20 cellular contexts compared by ENCODE assay signal in the genomic region with DNA sequence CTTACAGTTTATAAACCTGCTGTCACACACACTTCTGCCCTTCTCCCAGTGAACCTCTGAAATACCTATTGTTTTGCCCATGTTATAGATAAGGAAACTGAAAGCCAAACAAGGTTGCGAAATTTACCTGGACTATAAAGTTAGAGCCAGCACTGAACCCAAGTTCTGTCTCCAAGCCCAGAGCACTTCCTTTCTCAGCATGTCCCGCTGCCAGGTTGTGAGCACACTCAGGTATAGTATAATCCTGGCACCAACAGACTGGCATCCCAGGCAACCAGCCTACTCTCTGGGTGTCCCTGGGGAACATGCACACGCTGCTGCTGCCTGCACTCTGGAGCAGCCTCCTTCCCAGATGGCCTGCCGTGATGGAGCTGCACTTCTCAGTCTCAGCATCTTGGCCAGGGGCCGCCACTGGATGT. TPM values are rescaled to one million over a fixed set of nuclear protein-coding genes. Genes with fewer than 3 reads are reported as not detected.
DNase-seq lines count a peak whose midpoint lies in the region; ATAC-seq, FAIRE-seq and TF ChIP-seq lines count a peak whose summit lies in the region.
"Had no signal": no experiment of that assay in that cellular context is flagged by ENCODE, and none has a peak within 500 bp of the region (broad histone marks: within the 10 kb centered on the region; RNA-seq: fewer than 3 reads in every experiment).

No MANE protein-coding gene starts in this region.

- DNase-seq in DMS79 (lab: John Stamatoyannopoulos, UW) (peak; percentile 35), NCI-H2171 (lab: John Stamatoyannopoulos, UW) (peak; percentile 93), hepatocyte (ENCODE audit: low spot score) (no peak), small intestine (peak; percentile 49), GM12891 (ENCODE audit: insufficient read length, low spot score) (no peak)
- DNase-seq in activated CD4-positive, alpha-beta T cell treated with anti-CD3 and anti-CD28 coated beads for 36 hours: no peak
- DNase-seq: activated CD4-positive, alpha-beta T cell treated with anti-CD3 and anti-CD28 coated beads, Interleukin-2, amount 50 U/mL, for 1 hour; activated naive CD4-positive, alpha-beta T cell; aorta; endodermal cell; mammary epithelial cell; naive thymus-derived CD4-positive, alpha-beta T cell; ovary; stimulated activated CD4-positive, alpha-beta T cell treated with anti-CD3 and anti-CD28 coated beads, Interleukin-2, amount 100 ng/mL, for 24 hours; stimulated activated naive CD8-positive, alpha-beta T cell treated with anti-CD3 and anti-CD28 coated beads, Interleukin-15, amount 100 ng/mL, for 72 hours; T-cell; uterus had no signal

- no peaks in the 10 kb centered on the region for H3K4me1 Mint-ChIP-seq in activated CD4-positive, alpha-beta T cell treated with anti-CD3 and anti-CD28 coated beads for 36 hours
- H3K4me1 Mint-ChIP-seq: B cell; naive thymus-derived CD4-positive, alpha-beta T cell; stimulated activated naive CD8-positive, alpha-beta T cell treated with anti-CD3 and anti-CD28 coated beads, Interleukin-15, amount 100 ng/mL, for 72 hours; T-cell had no signal

- H3K27ac ChIP-seq in hepatocyte: no peak overlapping the region
- no peak overlapping the region for H3K27ac ChIP-seq in small intestine (ENCODE audit: low read depth in 1 of 2, low read length in 1 of 2)
- H3K27ac ChIP-seq: ovary, uterus had no signal

- TF ChIP-seq POLR2A in GM12891 (IDR thresholded peaks at IDR 0.05; ENCODE audit: low read depth, low read length): no peak

- H3K4me3 Mint-ChIP-seq in activated CD4-positive, alpha-beta T cell treated with anti-CD3 and anti-CD28 coated beads for 36 hours: no peak overlapping the region
- H3K4me3 Mint-ChIP-seq: B cell; endodermal cell; naive thymus-derived CD4-positive, alpha-beta T cell; stimulated activated naive CD8-positive, alpha-beta T cell treated with anti-CD3 and anti-CD28 coated beads, Interleukin-15, amount 100 ng/mL, for 72 hours; T-cell had no signal

- FAIRE-seq in small intestine (lab: Jason Lieb, UNC) (no peak), GM12891 (lab: Jason Lieb, UNC) (no peak)

- intact Hi-C loops in activated CD4-positive, alpha-beta T cell treated with anti-CD3 and anti-CD28 coated beads for 36 hours (cut with DNase I, micrococcal nuclease): no loop called here

- H3K4me2 ChIP-seq in hepatocyte: peak overlapping the region; percentile 49

- H3K27me3 ChIP-seq in hepatocyte (no peaks in the 10 kb centered on the region), small intestine (ENCODE audit: control insufficient read depth in 2 of 2, insufficient read depth in 2 of 2, low read length in 2 of 2) (peaks cover 0 to 1% of the 10 kb centered on the region in 2 donors)
- H3K27me3 ChIP-seq: ovary, uterus had no signal

- H3K9me3 ChIP-seq in hepatocyte (ENCODE audit: low read depth) (peaks cover 6% of the 10 kb centered on the region), small intestine (ENCODE audit: control insufficient read depth, low read depth) (no peaks in the 10 kb centered on the region)
- H3K9me3 ChIP-seq: uterus had no signal

- H3K79me2 ChIP-seq in hepatocyte: no peaks in the 10 kb centered on the region

- ATAC-seq in HG03095 (IDR thresholded peaks at IDR 0.05; ENCODE audit: unreplicated experiment) (no peak), GM18861 (IDR thresholded peaks at IDR 0.05; ENCODE audit: unreplicated experiment) (no peak)
- no peak for ATAC-seq in activated CD4-positive, alpha-beta T cell treated with anti-CD3 and anti-CD28 coated beads for 36 hours
- ATAC-seq: naive thymus-derived CD4-positive, alpha-beta T cell; stimulated activated naive CD8-positive, alpha-beta T cell treated with anti-CD3 and anti-CD28 coated beads, Interleukin-15, amount 100 ng/mL, for 72 hours; T-cell had no signal

- H3K9me3 Mint-ChIP-seq in activated CD4-positive, alpha-beta T cell treated with anti-CD3 and anti-CD28 coated beads for 36 hours (ENCODE audit: low read depth): peaks cover 10% of the 10 kb centered on the region

- H3K4me3 ChIP-seq in hepatocyte: no peak overlapping the region
- H3K4me3 ChIP-seq in small intestine (ENCODE audit: low read depth in 1 of 2, low read length in 2 of 2): no peak overlapping the region
- H3K4me3 ChIP-seq: ovary, uterus had no signal

- WGBS in hepatocyte (ENCODE audit: low lambda C conversion rate, missing lambda C conversion rate): 90% methylated on average over 5 of the region's 5 CpGs
- 26 to 59% (median 36%) methylated on average over 5 of the region's 5 CpGs for WGBS in small intestine, 3 donors

- H3K36me3 Mint-ChIP-seq in activated CD4-positive, alpha-beta T cell treated with anti-CD3 and anti-CD28 coated beads for 36 hours (ENCODE audit: low read depth): peaks cover 3% of the 10 kb centered on the region
- H3K36me3 Mint-ChIP-seq: T-cell had no signal

- no peak overlapping the region for H3K27ac Mint-ChIP-seq in activated CD4-positive, alpha-beta T cell treated with anti-CD3 and anti-CD28 coated beads for 36 hours
- H3K27ac Mint-ChIP-seq: B cell; endodermal cell; naive thymus-derived CD4-positive, alpha-beta T cell; stimulated activated naive CD8-positive, alpha-beta T cell treated with anti-CD3 and anti-CD28 coated beads, Interleukin-15, amount 100 ng/mL, for 72 hours; T-cell had no signal

- H2AFZ ChIP-seq in hepatocyte: no peak overlapping the region

- POLR2A ChIA-PET in activated CD4-positive, alpha-beta T cell treated with anti-CD3 and anti-CD28 coated beads for 36 hours (lab: Charles Lee): no interaction called here

- peaks cover 12% of the 10 kb centered on the region for H3K27me3 Mint-ChIP-seq in activated CD4-positive, alpha-beta T cell treated with anti-CD3 and anti-CD28 coated beads for 36 hours

- TF ChIP-seq CTCF in hepatocyte (IDR thresholded peaks at IDR 0.05; ENCODE audit: poor library complexity): no peak

- H3K4me1 ChIP-seq in hepatocyte (ENCODE audit: insufficient read depth) (no peaks in the 10 kb centered on the region), small intestine (ENCODE audit: control insufficient read depth in 2 of 2, insufficient read depth in 1 of 2, low read depth in 1 of 2, low read length in 1 of 2) (no peaks in the 10 kb centered on the region)
- H3K4me1 ChIP-seq: uterus had no signal

- H3K9me2 ChIP-seq in hepatocyte (replicated peaks; ENCODE audit: insufficient read depth): no peaks in the 10 kb centered on the region

- H3K36me3 ChIP-seq in hepatocyte (replicated peaks; ENCODE audit: insufficient read depth, low read depth): no peaks in the 10 kb centered on the region
- no peaks in the 10 kb centered on the region for H3K36me3 ChIP-seq in small intestine (ENCODE audit: control insufficient read depth in 2 of 2, insufficient read depth in 2 of 2, low read length in 2 of 2)
- H3K36me3 ChIP-seq: ovary, uterus had no signal

- CTCF ChIA-PET in activated CD4-positive, alpha-beta T cell treated with anti-CD3 and anti-CD28 coated beads for 36 hours (lab: Charles Lee): no interaction called here

- H4K20me1 ChIP-seq in hepatocyte (ENCODE audit: insufficient read depth, poor library complexity, severe bottlenecking): no peaks in the 10 kb centered on the region

TF ChIP-seq in GM12891, 5 proteins besides CTCF, POLR2A, EP300 and RAD21:
- TF ChIP-seq POU2F2 (IDR thresholded peaks at IDR 0.05; ENCODE audit: low read depth, low read length): no peak
- TF ChIP-seq PAX5 (IDR thresholded peaks at IDR 0.05; ENCODE audit: insufficient read depth, low read length, severe bottlenecking): no peak
- no peak for TF ChIP-seq TAF1 (IDR thresholded peaks at IDR 0.05; ENCODE audit: low read depth, low read length)
- TF ChIP-seq SPI1 (IDR thresholded peaks at IDR 0.05; ENCODE audit: low read depth, low read length): no peak
- no peak for TF ChIP-seq POLR2AphosphoS5 (IDR thresholded peaks at IDR 0.05; ENCODE audit: low read depth, low read length)

RNA-seq across cellular contexts. Expression of a gene that starts 45.1 kb away (rescaled TPM):
- 2.4 and 4.5 TPM in 2 replicates for total RNA-seq in hepatocyte
- 0.82 and 0.90 TPM in 2 replicates for polyA plus RNA-seq in hepatocyte
- polyA plus RNA-seq in small intestine: 1 to 10 TPM in 1 of 3 donors, under 1 TPM in 2; under 0.01 to 1.0 (median 0.22) TPM
- total RNA-seq in activated CD4-positive, alpha-beta T cell treated with anti-CD3 and anti-CD28 coated beads for 36 hours: under 1 TPM in 1 of 2 experiments, not detected in 1; 0.11 TPM
- 0.01 TPM for polyA plus RNA-seq in GM12891 (2012; ENCODE audit: low read depth, missing spikeins)
- total RNA-seq: B cell had no signal
- polyA plus RNA-seq: mammary epithelial cell; naive thymus-derived CD4-positive, alpha-beta T cell had no signal

Comparison
In these comparisons a context has a peak if more than half of its experiments do, and no peak if none do; other contexts are left out.
1. DNase-seq: peak in DMS79 (single experiment), NCI-H2171 (single experiment) and small intestine (single experiment); none in hepatocyte (single experiment), activated CD4-positive, alpha-beta T cell treated with anti-CD3 and anti-CD28 coated beads for 36 hours (single experiment) and GM12891 (single experiment).